ENCODE assay signal across 1 cellular context in genomic region chr2:166675553-166675952, GRCh38.
A peak's percentile ranks its signal among the peaks of the same experiment; 100 is the strongest.
TF ChIP-seq lines count a peak whose summit lies in the region.

No MANE protein-coding gene starts in this region.

TF ChIP-seq in SK-N-SH, 30 proteins besides CTCF, POLR2A, EP300 and RAD21 (continued from another document):
- TF ChIP-seq POLR2AphosphoS5 (IDR thresholded peaks at IDR 0.05; ENCODE audit: low read depth, low read length) (peak; percentile 48; the same call in 1 of the 2 replicates), CHD2 (IDR thresholded peaks at IDR 0.05; ENCODE audit: low read length, partially characterized antibody) (peak; percentile 70), RFX5 (IDR thresholded peaks at IDR 0.05; ENCODE audit: low read length) (peak; percentile 69), MXI1 (IDR thresholded peaks at IDR 0.05; ENCODE audit: low read depth, low read length) (0 out of 2 replicates have a peak, but pooled peaks have one; percentile 40), TCF12 (IDR thresholded peaks at IDR 0.05) (peak; percentile 79), GABPA (IDR thresholded peaks at IDR 0.05; ENCODE audit: low read depth) (no peak), GATA2 (CRISPR knock-in tag; IDR thresholded peaks at IDR 0.05) (peak; percentile 99), ZBTB33 (IDR thresholded peaks at IDR 0.05; ENCODE audit: borderline replicate concordance, low read depth) (no peak), USF1 (IDR thresholded peaks at IDR 0.05; ENCODE audit: borderline replicate concordance, low read depth) (no peak)
- TF ChIP-seq, protein P1, sequence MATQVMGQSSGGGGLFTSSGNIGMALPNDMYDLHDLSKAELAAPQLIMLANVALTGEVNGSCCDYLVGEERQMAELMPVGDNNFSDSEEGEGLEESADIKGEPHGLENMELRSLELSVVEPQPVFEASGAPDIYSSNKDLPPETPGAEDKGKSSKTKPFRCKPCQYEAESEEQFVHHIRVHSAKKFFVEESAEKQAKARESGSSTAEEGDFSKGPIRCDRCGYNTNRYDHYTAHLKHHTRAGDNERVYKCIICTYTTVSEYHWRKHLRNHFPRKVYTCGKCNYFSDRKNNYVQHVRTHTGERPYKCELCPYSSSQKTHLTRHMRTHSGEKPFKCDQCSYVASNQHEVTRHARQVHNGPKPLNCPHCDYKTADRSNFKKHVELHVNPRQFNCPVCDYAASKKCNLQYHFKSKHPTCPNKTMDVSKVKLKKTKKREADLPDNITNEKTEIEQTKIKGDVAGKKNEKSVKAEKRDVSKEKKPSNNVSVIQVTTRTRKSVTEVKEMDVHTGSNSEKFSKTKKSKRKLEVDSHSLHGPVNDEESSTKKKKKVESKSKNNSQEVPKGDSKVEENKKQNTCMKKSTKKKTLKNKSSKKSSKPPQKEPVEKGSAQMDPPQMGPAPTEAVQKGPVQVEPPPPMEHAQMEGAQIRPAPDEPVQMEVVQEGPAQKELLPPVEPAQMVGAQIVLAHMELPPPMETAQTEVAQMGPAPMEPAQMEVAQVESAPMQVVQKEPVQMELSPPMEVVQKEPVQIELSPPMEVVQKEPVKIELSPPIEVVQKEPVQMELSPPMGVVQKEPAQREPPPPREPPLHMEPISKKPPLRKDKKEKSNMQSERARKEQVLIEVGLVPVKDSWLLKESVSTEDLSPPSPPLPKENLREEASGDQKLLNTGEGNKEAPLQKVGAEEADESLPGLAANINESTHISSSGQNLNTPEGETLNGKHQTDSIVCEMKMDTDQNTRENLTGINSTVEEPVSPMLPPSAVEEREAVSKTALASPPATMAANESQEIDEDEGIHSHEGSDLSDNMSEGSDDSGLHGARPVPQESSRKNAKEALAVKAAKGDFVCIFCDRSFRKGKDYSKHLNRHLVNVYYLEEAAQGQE (IDR thresholded peaks at IDR 0.05; ENCODE audit: low read depth, low read length), result no peak
TF ChIP-seq in SK-N-SH: peak in this region for 11.
